2 cellular contexts compared by ENCODE assay signal in genomic region chr3:157093096-157093495, GRCh38.
TF ChIP-seq lines count a peak whose summit lies in the region.

No MANE protein-coding gene starts in this region.

TF ChIP-seq in liver, 16 proteins besides CTCF, POLR2A, EP300 and RAD21 (continued from another document):
- TF ChIP-seq HNF4G (IDR thresholded peaks at IDR 0.05) (no peak), TAF1 (conservative IDR thresholded peaks at IDR 0.05) (no peak), FOXA1 (IDR thresholded peaks at IDR 0.05) (no peak), ATF3 (IDR thresholded peaks at IDR 0.05) (no peak), RXRA (IDR thresholded peaks at IDR 0.05) (peak in 1 of 2 donors; percentile 40), GABPA (IDR thresholded peaks at IDR 0.05 in 1 of 2, conservative IDR thresholded peaks at IDR 0.05 in 1 of 2) (no peak), NR2F2 (IDR thresholded peaks at IDR 0.05) (no peak), ZBTB33 (IDR thresholded peaks at IDR 0.05) (no peak), HNF4A (conservative IDR thresholded peaks at IDR 0.05) (peak; percentile 64 to 66), MAX (IDR thresholded peaks at IDR 0.05) (no peak)

TF ChIP-seq in HepG2, 621 proteins besides CTCF, POLR2A, EP300 and RAD21 (continued from another document):
- no peak for TF ChIP-seq ZBTB37 (CRISPR knock-in tag; IDR thresholded peaks at IDR 0.05)
- TF ChIP-seq ZNF333 (CRISPR knock-in tag; IDR thresholded peaks at IDR 0.05; ENCODE audit: borderline replicate concordance): no peak
- TF ChIP-seq ZNF138 (CRISPR knock-in tag; IDR thresholded peaks at IDR 0.05; ENCODE audit: low read depth): no peak
- TF ChIP-seq ZNF609 (CRISPR knock-in tag; IDR thresholded peaks at IDR 0.05; ENCODE audit: borderline replicate concordance): no peak
- TF ChIP-seq ZNF746 (CRISPR knock-in tag; IDR thresholded peaks at IDR 0.05): no peak
TF ChIP-seq in HepG2: peak in this region for 0.
